Comparison of ENCODE assay signal across 19 cellular contexts in genomic region chr16:53135329-53135728, GRCh38.
A peak's percentile ranks its signal among the peaks of the same experiment; 100 is the strongest.
DNase-seq lines count a peak whose midpoint lies in the region; ATAC-seq, FAIRE-seq and TF ChIP-seq lines count a peak whose summit lies in the region.
"Had no signal": no experiment of that assay in that cellular context is flagged by ENCODE, and none has a peak within 500 bp of the region (broad histone marks: within the 10 kb centered on the region; RNA-seq: fewer than 3 reads in every experiment).

No MANE protein-coding gene starts in this region.

- no peak for TF ChIP-seq CTCF in HEK293 (tag by site-specific recombination; IDR thresholded peaks at IDR 0.05)
- no peak for TF ChIP-seq CTCF in K562 (IDR thresholded peaks at IDR 0.05 in 2 of 3, conservative IDR thresholded peaks at IDR 0.05 in 1 of 3; ENCODE audit: insufficient read depth in 2 of 3, low read depth in 1 of 3, low read length in 3 of 3)
- TF ChIP-seq CTCF in osteocyte (IDR thresholded peaks at IDR 0.05) = no peak
- no peak for TF ChIP-seq CTCF in PC-3 (conservative IDR thresholded peaks at IDR 0.05; ENCODE audit: low read depth, low read length)

- 64% methylated on average over 2 of the region's 2 CpGs for WGBS in K562 (ENCODE audit: insufficient coverage, low coverage, missing lambda C conversion rate)

- CTCF ChIA-PET in CD8-positive, alpha-beta memory T cell (lab: Charles Lee) = interaction anchor here (1.2 to 2.4 kb wide), 2 partner anchors 25 to 80 kb away, joined by 5 to 11 read pairs; partner anchors contain the start of gene CHD9
- CTCF ChIA-PET in HEK293 (lab: Yijun Ruan, JAX) (interaction anchor here (0.5 to 2.1 kb wide), 3 partner anchors 25 to 178 kb away, joined by 3 to 9 read pairs (median 4); no protein-coding TSS in a partner anchor), K562 (lab: Yijun Ruan, JAX; ENCODE audit: low intra/inter-chr PET ratio) (no interaction called here), PC-3 (lab: Charles Lee) (no interaction called here)

- peaks cover 25 to 32% (median 30%) of the 10 kb centered on the region in 3 donors for H3K4me1 Mint-ChIP-seq in CD8-positive, alpha-beta memory T cell
- peaks cover 37% of the 10 kb centered on the region for H3K4me1 Mint-ChIP-seq in osteocyte (ENCODE audit: unreplicated experiment)

- H3K4me1 ChIP-seq in CD8-positive, alpha-beta memory T cell (ENCODE audit: insufficient read depth, low read length) = peaks cover 6% of the 10 kb centered on the region
- H3K4me1 ChIP-seq in HEK293 (ENCODE audit: control insufficient read depth, insufficient read depth, low read length) (no peaks in the 10 kb centered on the region), K562 (replicated peaks in 1 of 2; ENCODE audit: control insufficient read depth in 2 of 2, insufficient read depth in 2 of 2, low read length in 2 of 2) (peaks cover 10 to 12% of the 10 kb centered on the region in 2 experiments), PC-3 (ENCODE audit: insufficient read depth, low read length) (0 out of 2 replicates have a peak, but pooled peaks cover 4% of the 10 kb centered on the region)
- H3K4me1 ChIP-seq: SJCRH30 had no signal

- H3K9me3 ChIP-seq in CD8-positive, alpha-beta memory T cell (ENCODE audit: low read length) = no peaks in the 10 kb centered on the region
- H3K9me3 ChIP-seq in HEK293 (ENCODE audit: control insufficient read depth, insufficient read depth, low read depth, low read length) = no peaks in the 10 kb centered on the region
- H3K9me3 ChIP-seq in K562 (replicated peaks; ENCODE audit: control insufficient read depth, insufficient read depth, low read depth, low read length) = no peaks in the 10 kb centered on the region
- H3K9me3 ChIP-seq in PC-3 (ENCODE audit: low read length) = no peaks in the 10 kb centered on the region
- H3K9me3 ChIP-seq: SJCRH30 had no signal

- peaks cover 0 to 4% (median 0%) of the 10 kb centered on the region in 3 donors for H3K36me3 Mint-ChIP-seq in CD8-positive, alpha-beta memory T cell
- peaks cover 8% of the 10 kb centered on the region for H3K36me3 Mint-ChIP-seq in osteocyte (ENCODE audit: unreplicated experiment)

- no peak for TF ChIP-seq EP300 in K562 (IDR thresholded peaks at IDR 0.05; ENCODE audit: low read length)

- TF ChIP-seq POLR2A in K562 (conservative IDR thresholded peaks at IDR 0.05) = no peak

- no peaks in the 10 kb centered on the region for H3K9me3 Mint-ChIP-seq in CD8-positive, alpha-beta memory T cell
- no peaks in the 10 kb centered on the region for H3K9me3 Mint-ChIP-seq in osteocyte (ENCODE audit: unreplicated experiment)

- H3K27me3 ChIP-seq in CD8-positive, alpha-beta memory T cell (ENCODE audit: insufficient read depth, low read length, poor library complexity, severe bottlenecking) = no peaks in the 10 kb centered on the region
- H3K27me3 ChIP-seq in K562 (ENCODE audit: control insufficient read depth in 2 of 2, insufficient read depth in 2 of 2, low read length in 2 of 2) (no peaks in the 10 kb centered on the region), PC-3 (ENCODE audit: low read length) (no peaks in the 10 kb centered on the region)
- H3K27me3 ChIP-seq: SJCRH30 had no signal

- no peaks in the 10 kb centered on the region for H3K27me3 Mint-ChIP-seq in CD8-positive, alpha-beta memory T cell
- no peaks in the 10 kb centered on the region for H3K27me3 Mint-ChIP-seq in osteocyte (ENCODE audit: unreplicated experiment)

- POLR2A ChIA-PET in CD8-positive, alpha-beta memory T cell (lab: Charles Lee) = no interaction called here
- POLR2A ChIA-PET in HEK293 (lab: Yijun Ruan, JAX) = interaction anchor here (1.0 kb wide), 1 partner anchor 80 kb away, joined by 3 read pairs; the partner anchor contains the start of gene CHD9
- POLR2A ChIA-PET in K562 (lab: Yijun Ruan, JAX) = no interaction called here
- POLR2A ChIA-PET in PC-3 (lab: Charles Lee; ENCODE audit: unreplicated experiment) = no interaction called here

- no peak overlapping the region for H3K4me3 ChIP-seq in CD8-positive, alpha-beta memory T cell (ENCODE audit: low read length)
- H3K4me3 ChIP-seq in HEK293 (ENCODE audit: low read depth, low read length) = no peak overlapping the region
- H3K4me3 ChIP-seq in K562 = no peak overlapping the region
- no peak overlapping the region for H3K4me3 ChIP-seq in PC-3 (ENCODE audit: low read length)
- H3K4me3 ChIP-seq: PC-9, SJCRH30 had no signal

- H3K4me3 Mint-ChIP-seq in CD8-positive, alpha-beta memory T cell = no peak overlapping the region
- H3K4me3 Mint-ChIP-seq in osteocyte (ENCODE audit: unreplicated experiment) = no peak overlapping the region

- H3F3A ChIP-seq in PC-3 (ENCODE audit: low read length, unreplicated experiment) = no peaks in the 10 kb centered on the region

- H3K27ac ChIP-seq in CD8-positive, alpha-beta memory T cell (ENCODE audit: low read depth, low read length) = no peak overlapping the region
- no peak overlapping the region for H3K27ac ChIP-seq in HEK293 (ENCODE audit: extremely low read depth, low read depth, low read length)
- H3K27ac ChIP-seq in K562 (ENCODE audit: extremely low read depth, low read depth, low read length) = no peak overlapping the region
- no peak overlapping the region for H3K27ac ChIP-seq in PC-3 (ENCODE audit: low read length)
- H3K27ac ChIP-seq: PC-9, SJCRH30 had no signal

- H2AFZ ChIP-seq in K562 (ENCODE audit: low read depth, low read length) (no peak overlapping the region), PC-3 (ENCODE audit: low read length) (no peak overlapping the region)
- H2AFZ ChIP-seq: PC-9 had no signal

- H3K4me2 ChIP-seq in K562 (ENCODE audit: insufficient read depth, low read length) = no peak overlapping the region
- no peak overlapping the region for H3K4me2 ChIP-seq in PC-3 (ENCODE audit: low read length)
- H3K4me2 ChIP-seq: PC-9 had no signal

- no peak for TF ChIP-seq RAD21 in K562 (CRISPR knock-in tag; conservative IDR thresholded peaks at IDR 0.05 in 1 of 2, IDR thresholded peaks at IDR 0.05 in 1 of 2)

- no peaks in the 10 kb centered on the region for H3K9me1 ChIP-seq in K562 (ENCODE audit: control insufficient read depth, insufficient read depth, low read length)

- intact Hi-C loops in K562 (cut with micrococcal nuclease) = loop anchor here (10.0 kb wide), 1 partner anchor 369 kb away; the partner anchor contains the start of gene AKTIP
- intact Hi-C loops in PC-3 (cut with micrococcal nuclease) = loop anchor here (10.0 kb wide), 1 partner anchor 149 kb away; no protein-coding TSS in a partner anchor

- no peaks in the 10 kb centered on the region for H3K36me3 ChIP-seq in CD8-positive, alpha-beta memory T cell (ENCODE audit: insufficient read depth, low read length)
- H3K36me3 ChIP-seq in HEK293 (ENCODE audit: control insufficient read depth in 2 of 2, insufficient read depth in 1 of 2, low read length in 2 of 2) = no peaks in the 10 kb centered on the region
- peaks cover 4% of the 10 kb centered on the region; the same call in 2 of the 3 replicates for H3K36me3 ChIP-seq in K562 (ENCODE audit: control insufficient read depth, insufficient read depth, low read length)
- no peaks in the 10 kb centered on the region for H3K36me3 ChIP-seq in PC-3 (ENCODE audit: low read depth, low read length)
- H3K36me3 ChIP-seq: SJCRH30 had no signal

- H3K9ac ChIP-seq in K562 (ENCODE audit: insufficient read depth in 1 of 2, low read depth in 2 of 2, low read length in 2 of 2) (no peak overlapping the region), PC-3 (ENCODE audit: low read length) (no peak overlapping the region)

- H3K79me2 ChIP-seq in K562 (ENCODE audit: control insufficient read depth, insufficient read depth, low read length) (peaks cover 77% of the 10 kb centered on the region), PC-3 (ENCODE audit: low read length) (peaks cover 18% of the 10 kb centered on the region)

- peak overlapping the region in 5 of 8 donors; percentile 0 to 54 (median 24) for H3K27ac Mint-ChIP-seq in CD8-positive, alpha-beta memory T cell
- peak overlapping the region; percentile 11 for H3K27ac Mint-ChIP-seq in osteocyte (ENCODE audit: unreplicated experiment)

- no peak for ATAC-seq in K562
- no peak for ATAC-seq in PC-3
- ATAC-seq in HG02678 (IDR thresholded peaks at IDR 0.05; ENCODE audit: unreplicated experiment) = no peak

- no peak for DNase-seq in CD8-positive, alpha-beta memory T cell
- DNase-seq in K562 (ENCODE audit: extremely low read depth in 1 of 4, low spot score in 3 of 4) (no peak), osteocyte (ENCODE audit: extremely low spot score, unreplicated experiment) (no peak), AML-193 (lab: John Stamatoyannopoulos, UW) (no peak), PC-3 (no peak)
- DNase-seq: ACHN, COR-L47, DMS 273 treated with DMSO at 0.1 percent for 48 hours, HCEC 1CT, KBM-7, MV-4-11, NCI-H1694 treated with DMSO at 0.1 percent for 48 hours, NCI-H2107, NCI-H510A treated with DMSO at 0.1 percent for 48 hours, NCI-H82, PC-9, SJCRH30 had no signal

- H4K20me1 ChIP-seq in K562 (replicated peaks; ENCODE audit: control insufficient read depth, insufficient read depth, low read length) = 0 out of 2 replicates have a peak, but pooled peaks cover 4% of the 10 kb centered on the region
- no peaks in the 10 kb centered on the region for H4K20me1 ChIP-seq in PC-3 (ENCODE audit: low read length)

- BruUV-seq in K562 (replicated peaks; lab: Mats Ljungman, UMichigan) (no TSS peak), PC-3 (replicated peaks; lab: Mats Ljungman, UMichigan) (no TSS peak)

- in situ Hi-C loops in K562 (cut with MboI) = no loop called here

- no peak for FAIRE-seq in K562 (lab: Jason Lieb, UNC)

- no peaks in the 10 kb centered on the region for H3K9me2 ChIP-seq in PC-3 (replicated peaks; ENCODE audit: low read length)

TF ChIP-seq in K562, 482 proteins besides CTCF, POLR2A, EP300 and RAD21 (continues in another document):
- TF ChIP-seq SREBF1 (IDR thresholded peaks at IDR 0.05; ENCODE audit: borderline replicate concordance, low read depth, low read length) (no peak), MEIS2 (IDR thresholded peaks at IDR 0.05; ENCODE audit: partially characterized antibody) (peak; percentile 95), ZNF507 (tag; conservative IDR thresholded peaks at IDR 0.05) (no peak), SAP30 (IDR thresholded peaks at IDR 0.05; ENCODE audit: borderline replicate concordance, insufficient read depth, low read depth, low read length, poor library complexity, severe bottlenecking) (no peak), SUPT5H (IDR thresholded peaks at IDR 0.05) (0 out of 2 replicates have a peak, but pooled peaks have one; percentile 32), ERF (CRISPR knock-in tag; IDR thresholded peaks at IDR 0.05) (no peak), CBFA2T3 (IDR thresholded peaks at IDR 0.05) (peak; percentile 37; the same call in 1 of the 2 replicates), HDAC1 (IDR thresholded peaks at IDR 0.05) (0 out of 4 replicates have a peak, but pooled peaks have one; percentile 18 to 28)

Comparison
In these comparisons a context has a peak if more than half of its experiments do, and no peak if none do; other contexts are left out.
1. CTCF ChIA-PET loops: an anchor here in CD8-positive, alpha-beta memory T cell (1.2 to 2.4 kb wide) and HEK293 (0.5 to 2.1 kb wide); none called in K562 and PC-3.